29 cellular contexts compared by ENCODE assay signal in the genomic region with DNA sequence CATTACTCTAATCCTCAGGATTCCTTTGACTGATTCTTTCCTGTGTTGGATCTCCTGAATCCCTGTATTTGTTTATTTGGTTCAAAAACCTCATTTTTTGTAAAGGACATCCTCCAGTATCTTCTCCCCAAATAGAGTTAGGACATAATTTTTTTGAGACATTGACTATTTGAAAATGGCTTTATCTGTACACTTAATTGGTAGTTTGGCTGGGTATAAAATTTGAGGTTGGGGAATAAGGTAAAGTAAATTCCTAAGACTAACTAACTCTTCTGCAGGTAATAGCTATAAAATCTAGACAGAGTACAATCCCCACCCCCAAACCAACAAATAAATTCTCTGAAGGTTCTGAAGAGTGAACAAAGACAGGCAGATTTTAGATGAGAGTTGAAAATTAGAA.
"Had no signal": no experiment of that assay in that cellular context is flagged by ENCODE, and none has a peak within 500 bp of the region (broad histone marks: within the 10 kb centered on the region; RNA-seq: fewer than 3 reads in every experiment).

No MANE protein-coding gene starts in this region.

- H3K4me3 Mint-ChIP-seq: natural killer cell; nephron; neural progenitor cell; stimulated activated memory B cell treated with anti-CD40 and anti-IgM and Interleukin-4, amounts not matched to agents 10 μg/mL and 1 μg/mL and 100 μg/mL, for 72 hours; stimulated activated naive CD8-positive, alpha-beta T cell treated with anti-CD3 and anti-CD28 coated beads, Interleukin-15, amount 100 ng/mL, for 72 hours; type B pancreatic cell had no signal

- H3K4me1 Mint-ChIP-seq: natural killer cell; stimulated activated memory B cell treated with anti-CD40 and anti-IgM and Interleukin-4, amounts not matched to agents 10 μg/mL and 1 μg/mL and 100 μg/mL, for 72 hours; stimulated activated naive CD8-positive, alpha-beta T cell treated with anti-CD3 and anti-CD28 coated beads, Interleukin-15, amount 100 ng/mL, for 72 hours had no signal

- H3K4me3 ChIP-seq: neural progenitor cell, ovary, psoas muscle, skin epidermis, smooth muscle cell, spleen, suprapubic skin, testis, tibial artery, transverse colon, upper lobe of right lung, uterus had no signal

- H3K27ac Mint-ChIP-seq: natural killer cell; nephron; neural progenitor cell; progenitor cell of endocrine pancreas; stimulated activated memory B cell treated with anti-CD40 and anti-IgM and Interleukin-4, amounts not matched to agents 10 μg/mL and 1 μg/mL and 100 μg/mL, for 72 hours; stimulated activated naive CD8-positive, alpha-beta T cell treated with anti-CD3 and anti-CD28 coated beads, Interleukin-15, amount 100 ng/mL, for 72 hours; type B pancreatic cell had no signal

- H3K36me3 Mint-ChIP-seq: neural progenitor cell; stimulated activated memory B cell treated with anti-CD40 and anti-IgM and Interleukin-4, amounts not matched to agents 10 μg/mL and 1 μg/mL and 100 μg/mL, for 72 hours; type B pancreatic cell had no signal

- H3K36me3 ChIP-seq: neural progenitor cell, ovary, spleen, suprapubic skin, tibial artery, transverse colon, upper lobe of right lung, uterus had no signal

- DNase-seq: natural killer cell; occipital lobe; ovary; psoas muscle; right cardiac atrium; spleen; stimulated activated CD4-positive, alpha-beta T cell treated with anti-CD3 and anti-CD28 coated beads, Interleukin-12 subunit alpha, Interleukin-12 subunit beta, amount 100 ng/mL, for 4 hours; stimulated activated CD4-positive, alpha-beta T cell treated with anti-CD3 and anti-CD28 coated beads, Interleukin-1b, Interleukin-23, amount 100 ng/mL, for 48 hours; stimulated activated CD4-positive, alpha-beta T cell treated with anti-CD3 and anti-CD28 coated beads, Interleukin-4, amount 100 ng/mL, for 1 hour; stimulated activated CD4-positive, alpha-beta T cell treated with anti-CD3 and anti-CD28 coated beads, Interleukin-4, amount 100 ng/mL, for 4 hours; stimulated activated CD8-positive, alpha-beta memory T cell treated with anti-CD3 and anti-CD28 coated beads, Interleukin-4, amount 100 ng/mL, for 48 hours; stimulated activated naive CD4-positive, alpha-beta T cell; stimulated activated naive CD8-positive, alpha-beta T cell treated with anti-CD3 and anti-CD28 coated beads, Interleukin-15, amount 100 ng/mL, for 72 hours; stimulated activated naive CD8-positive, alpha-beta T cell treated with anti-CD3 and anti-CD28 coated beads, Interleukin-15, Interleukin-2, amounts not matched to agents 100 U/mL and 50 U/mL, for 24 hours; substantia nigra; testis; tibial artery; transverse colon; upper lobe of right lung; uterus had no signal

- H3K9me3 ChIP-seq: ovary, testis, uterus had no signal

- H3K9ac ChIP-seq: neural progenitor cell, parathyroid adenoma had no signal

- H3K27me3 Mint-ChIP-seq: progenitor cell of endocrine pancreas, type B pancreatic cell had no signal

- H3K4me1 ChIP-seq: parathyroid adenoma, psoas muscle, spleen, suprapubic skin, testis, tibial artery, transverse colon, upper lobe of right lung, uterus had no signal

- H3K27me3 ChIP-seq: neural progenitor cell, ovary, testis, transverse colon, upper lobe of right lung, uterus had no signal

- H3K27ac ChIP-seq: neural progenitor cell, ovary, parathyroid adenoma, psoas muscle, skin epidermis, spleen, suprapubic skin, testis, tibial artery, transverse colon, upper lobe of right lung, uterus had no signal
